In genomic region chr9:121217609-121218292, GRCh38 we compare ENCODE assay signal across 14 cellular contexts.
A peak's percentile ranks its signal among the peaks of the same experiment; 100 is the strongest.
DNase-seq lines count a peak whose midpoint lies in the region; ATAC-seq lines count a peak whose summit lies in the region.
"Had no signal": no experiment of that assay in that cellular context is flagged by ENCODE, and none has a peak within 500 bp of the region (broad histone marks: within the 10 kb centered on the region; RNA-seq: fewer than 3 reads in every experiment).

No MANE protein-coding gene starts in this region.

- ATAC-seq in GM18861 (IDR thresholded peaks at IDR 0.05; ENCODE audit: unreplicated experiment), result peak; percentile 90
- ATAC-seq in GM21717 (IDR thresholded peaks at IDR 0.05; ENCODE audit: unreplicated experiment), result peak; percentile 57
- ATAC-seq in HG03439 (IDR thresholded peaks at IDR 0.05; ENCODE audit: unreplicated experiment), result peak; percentile 89
- ATAC-seq: mucosa of descending colon had no signal

- peak; percentile 35 for DNase-seq in fibroblast of peridontal ligament (ENCODE audit: extremely low read depth)
- no peak for DNase-seq in NCI-H524 (lab: John Stamatoyannopoulos, UW)
- DNase-seq in glomerular visceral epithelial cell (ENCODE audit: extremely low spot score), result no peak
- DNase-seq in inferior parietal cortex (ENCODE audit: extremely low spot score), result no peak
- no peak for DNase-seq in activated effector memory CD4-positive, alpha-beta T cell treated with anti-CD3 and anti-CD28 coated beads, Interleukin-2, amount 50 U/mL, for 16 hours
- DNase-seq: activated CD4-positive, alpha-beta T cell treated with anti-CD3 and anti-CD28 coated beads, Interleukin-2, amount 50 U/mL, for 1 hour; DMS153; foreskin melanocyte; H9; MM.1S; mucosa of descending colon had no signal
